ENCODE assay signal across 28 cellular contexts in the genomic region with DNA sequence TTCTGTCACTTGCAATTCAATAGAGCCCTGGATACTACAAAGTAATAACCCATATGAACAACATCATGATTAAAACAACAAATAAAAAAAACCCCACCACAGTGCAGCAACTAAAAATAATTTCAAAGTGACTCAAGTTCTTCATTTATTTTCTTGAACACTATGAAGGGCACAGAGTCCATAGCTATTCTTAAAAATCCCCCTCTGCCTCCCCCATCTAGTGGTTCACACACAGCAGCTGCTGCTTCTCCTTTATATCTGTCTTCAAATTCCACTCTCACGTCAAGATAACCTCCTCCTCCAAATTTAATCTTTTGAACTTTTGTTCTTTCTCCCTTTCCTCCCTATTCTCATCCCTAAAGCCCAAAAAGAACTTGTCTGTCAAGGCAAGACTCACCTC.
"Had no signal": no experiment of that assay in that cellular context is flagged by ENCODE, and none has a peak within 500 bp of the region (broad histone marks: within the 10 kb centered on the region; RNA-seq: fewer than 3 reads in every experiment).

No MANE protein-coding gene starts in this region.

- H3K4me3 Mint-ChIP-seq: naive B cell; nephron progenitor cell; stimulated activated effector memory CD8-positive, alpha-beta T cell treated with anti-CD3 and anti-CD28 coated beads, Interleukin-12 subunit alpha, Interleukin-12 subunit beta, amount 100 ng/mL, for 72 hours; type B pancreatic cell had no signal

- H3K4me1 ChIP-seq: esophagus muscularis mucosa, gastrocnemius medialis, heart right ventricle, left lung, psoas muscle, sigmoid colon, suprapubic skin, thyroid gland had no signal

- ATAC-seq: gastrocnemius medialis; left lung; psoas muscle; stimulated activated effector memory CD8-positive, alpha-beta T cell treated with anti-CD3 and anti-CD28 coated beads, Interleukin-12 subunit alpha, Interleukin-12 subunit beta, amount 100 ng/mL, for 72 hours; stimulated activated naive CD8-positive, alpha-beta T cell treated with anti-CD3 and anti-CD28 coated beads, Interleukin-15, Interleukin-2, amounts not matched to agents 100 U/mL and 50 U/mL, for 24 hours had no signal

- FAIRE-seq: islet of Langerhans, urothelium cell line had no signal

- H3K36me3 ChIP-seq: esophagus muscularis mucosa, gastrocnemius medialis, heart right ventricle, left lung, neutrophil, sigmoid colon, suprapubic skin, thyroid gland had no signal

- H3K27ac ChIP-seq: epithelial cell of prostate, esophagus muscularis mucosa, gastrocnemius medialis, heart right ventricle, neutrophil, psoas muscle, sigmoid colon, suprapubic skin, thyroid gland had no signal

- H3K9me3 ChIP-seq: esophagus muscularis mucosa, gastrocnemius medialis, heart right ventricle, left lung, neutrophil, psoas muscle, sigmoid colon, suprapubic skin, thyroid gland had no signal

- H3K4me1 Mint-ChIP-seq: naive B cell; nephron progenitor cell; stimulated activated effector memory CD8-positive, alpha-beta T cell treated with anti-CD3 and anti-CD28 coated beads, Interleukin-12 subunit alpha, Interleukin-12 subunit beta, amount 100 ng/mL, for 72 hours had no signal

- H3K36me3 Mint-ChIP-seq: naive B cell; stimulated activated effector memory CD8-positive, alpha-beta T cell treated with anti-CD3 and anti-CD28 coated beads, Interleukin-12 subunit alpha, Interleukin-12 subunit beta, amount 100 ng/mL, for 72 hours; type B pancreatic cell had no signal

- DNase-seq: cortex of kidney; effector memory CD4-positive, alpha-beta T cell; gastrocnemius medialis; heart right ventricle; hypothalamus; kidney glomerular epithelial cell; left lung; mesenchymal stem cell; midbrain; naive B cell; nephron progenitor cell; psoas muscle; retina; sigmoid colon; small intestine; stimulated activated CD4-positive, alpha-beta T cell treated with anti-CD3 and anti-CD28 coated beads, Interleukin-4, amount 100 ng/mL, for 1 hour; stimulated activated CD8-positive, alpha-beta memory T cell treated with anti-CD3 and anti-CD28 coated beads, Interleukin-4, amount 100 ng/mL, for 48 hours; stimulated activated naive CD8-positive, alpha-beta T cell treated with anti-CD3 and anti-CD28 coated beads, Interleukin-15, Interleukin-2, amounts not matched to agents 100 U/mL and 50 U/mL, for 24 hours; thyroid gland had no signal

- H3K4me3 ChIP-seq: esophagus muscularis mucosa, gastrocnemius medialis, heart right ventricle, left lung, lung, psoas muscle, sigmoid colon, suprapubic skin, thyroid gland had no signal

- H3K9me3 Mint-ChIP-seq: stimulated activated effector memory CD8-positive, alpha-beta T cell treated with anti-CD3 and anti-CD28 coated beads, Interleukin-12 subunit alpha, Interleukin-12 subunit beta, amount 100 ng/mL, for 72 hours had no signal

- H3K27ac Mint-ChIP-seq: naive B cell; nephron progenitor cell; stimulated activated effector memory CD8-positive, alpha-beta T cell treated with anti-CD3 and anti-CD28 coated beads, Interleukin-12 subunit alpha, Interleukin-12 subunit beta, amount 100 ng/mL, for 72 hours; type B pancreatic cell had no signal

- H3K27me3 ChIP-seq: esophagus muscularis mucosa, gastrocnemius medialis, heart right ventricle, left lung, sigmoid colon, suprapubic skin, thyroid gland had no signal
